In genomic region chr1:91032349-91032748, GRCh38 we compare ENCODE assay signal across 9 cellular contexts.
"Had no signal": no experiment of that assay in that cellular context is flagged by ENCODE, and none has a peak within 500 bp of the region (broad histone marks: within the 10 kb centered on the region; RNA-seq: fewer than 3 reads in every experiment).

No MANE protein-coding gene starts in this region.

- H3K4me3 ChIP-seq: GM23338, K562 had no signal

- FAIRE-seq: H1, K562 had no signal

- H3K27ac ChIP-seq: HL-60 had no signal

- ATAC-seq: GM23338, K562 had no signal

- DNase-seq: H9, HCEC 1CT, HFFc6, IMR-90, KG1 had no signal
